ENCODE assay signal across 10 cellular contexts in the genomic region with DNA sequence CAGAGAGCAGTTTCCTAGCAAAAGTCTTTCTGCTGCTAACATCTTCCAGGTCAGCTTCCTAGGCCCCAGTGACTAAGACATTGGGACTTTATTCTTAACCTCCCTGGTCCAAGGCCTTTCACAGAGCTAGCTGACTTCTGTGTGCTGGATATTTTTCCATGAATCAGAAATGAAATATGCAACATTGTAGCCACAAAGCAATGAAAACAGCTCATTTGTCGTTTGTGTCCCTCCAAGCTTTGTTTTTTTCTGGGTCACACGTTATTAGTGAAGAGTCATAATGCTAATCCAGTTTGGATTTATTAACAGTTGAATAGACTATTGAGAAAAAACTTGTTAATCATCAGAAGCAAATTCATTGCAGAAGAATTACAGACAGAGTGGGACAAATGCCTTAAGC.
A peak's percentile ranks its signal among the peaks of the same experiment; 100 is the strongest.
DNase-seq lines count a peak whose midpoint lies in the region; FAIRE-seq lines count a peak whose summit lies in the region.
"Had no signal": no experiment of that assay in that cellular context is flagged by ENCODE, and none has a peak within 500 bp of the region (broad histone marks: within the 10 kb centered on the region; RNA-seq: fewer than 3 reads in every experiment).

No MANE protein-coding gene starts in this region.

- no peaks in the 10 kb centered on the region for H3K36me3 Mint-ChIP-seq in activated naive CD8-positive, alpha-beta T cell
- peaks cover 3% of the 10 kb centered on the region for H3K36me3 Mint-ChIP-seq in activated naive CD8-positive, alpha-beta T cell treated with anti-CD3 and anti-CD28 coated beads for 36 hours

- H3K27ac Mint-ChIP-seq in activated naive CD8-positive, alpha-beta T cell, result peak overlapping the region; percentile 80
- H3K27ac Mint-ChIP-seq in activated naive CD8-positive, alpha-beta T cell treated with anti-CD3 and anti-CD28 coated beads for 36 hours, result no peak overlapping the region

- H3K4me3 Mint-ChIP-seq in activated naive CD8-positive, alpha-beta T cell, result no peak overlapping the region
- no peak overlapping the region for H3K4me3 Mint-ChIP-seq in activated naive CD8-positive, alpha-beta T cell treated with anti-CD3 and anti-CD28 coated beads for 36 hours
- H3K4me3 Mint-ChIP-seq: T-helper 2 cell treated with Interferon-gamma antibody and Interleukin-4, amounts not matched to agents 5 μg/mL and 100 μg/mL, for 36 hours had no signal

- no peak for DNase-seq in activated naive CD8-positive, alpha-beta T cell treated with anti-CD3 and anti-CD28 coated beads for 36 hours
- DNase-seq in amniotic stem cell (lab: John Stamatoyannopoulos, UW) (peak; percentile 78), kidney tubule cell (ENCODE audit: low spot score) (peak; percentile 98), urothelium cell line (ENCODE audit: low spot score) (peak; percentile 88), NCI-H2029 (lab: John Stamatoyannopoulos, UW) (no peak), NCI-H2171 (lab: John Stamatoyannopoulos, UW) (no peak), Kasumi-1 (lab: John Stamatoyannopoulos, UW) (no peak)
- DNase-seq: effector memory CD4-positive, alpha-beta T cell had no signal

- no peak for FAIRE-seq in urothelium cell line (lab: Jason Lieb, UNC)

- H3K9me3 Mint-ChIP-seq in activated naive CD8-positive, alpha-beta T cell (ENCODE audit: low read depth), result no peaks in the 10 kb centered on the region
- H3K9me3 Mint-ChIP-seq in activated naive CD8-positive, alpha-beta T cell treated with anti-CD3 and anti-CD28 coated beads for 36 hours, result no peaks in the 10 kb centered on the region
- H3K9me3 Mint-ChIP-seq: T-helper 2 cell treated with Interferon-gamma antibody and Interleukin-4, amounts not matched to agents 5 μg/mL and 100 μg/mL, for 36 hours had no signal

- H3K4me1 Mint-ChIP-seq in activated naive CD8-positive, alpha-beta T cell (ENCODE audit: low read depth), result peaks cover 89% of the 10 kb centered on the region
- H3K4me1 Mint-ChIP-seq in activated naive CD8-positive, alpha-beta T cell treated with anti-CD3 and anti-CD28 coated beads for 36 hours, result peaks cover 78% of the 10 kb centered on the region

- no peaks in the 10 kb centered on the region for H3K27me3 Mint-ChIP-seq in activated naive CD8-positive, alpha-beta T cell
- no peaks in the 10 kb centered on the region for H3K27me3 Mint-ChIP-seq in activated naive CD8-positive, alpha-beta T cell treated with anti-CD3 and anti-CD28 coated beads for 36 hours

Comparison
In these comparisons a context has a peak if more than half of its experiments do, and no peak if none do; other contexts are left out.
1. DNase-seq: peak in amniotic stem cell (single experiment), kidney tubule cell (single experiment) and urothelium cell line (single experiment); none in activated naive CD8-positive, alpha-beta T cell treated with anti-CD3 and anti-CD28 coated beads for 36 hours (single experiment), NCI-H2029 (single experiment), NCI-H2171 (single experiment) and Kasumi-1 (0 of 2).